In genomic region chr7:128687131-128687530, GRCh38 we compare ENCODE assay signal across 26 cellular contexts.
"Had no signal": no experiment of that assay in that cellular context is flagged by ENCODE, and none has a peak within 500 bp of the region (broad histone marks: within the 10 kb centered on the region; RNA-seq: fewer than 3 reads in every experiment).

No MANE protein-coding gene starts in this region.

- H3K4me1 ChIP-seq: colonic mucosa, foreskin keratinocyte, heart right ventricle, left lung, prostate gland, right atrium auricular region, spleen, tibial nerve, upper lobe of right lung, uterus had no signal

- H3K27ac ChIP-seq: colonic mucosa, epithelial cell of prostate, foreskin keratinocyte, heart right ventricle, left lung, prostate gland, right atrium auricular region, skin epidermis, spleen, thoracic aorta, tibial nerve, upper lobe of right lung, uterus had no signal

- H3K4me3 ChIP-seq: colonic mucosa, heart right ventricle, left lung, mucosa of descending colon, prostate gland, right atrium auricular region, skin epidermis, spleen, thoracic aorta, tibial nerve, upper lobe of right lung, uterus had no signal

- DNase-seq: colonic mucosa; effector CD8-positive, alpha-beta T cell; endodermal cell; foreskin keratinocyte; glutamatergic neuron; heart right ventricle; hippocampal formation; left cardiac atrium; left lung; mesenchymal stem cell; mucosa of descending colon; naive thymus-derived CD8-positive, alpha-beta T cell; nephron progenitor cell; nucleus accumbens; spleen; stimulated activated naive B cell treated with anti-CD40 and anti-IgM and Interleukin-4, amounts not matched to agents 10 μg/mL and 1 μg/mL and 100 μg/mL, for 72 hours; upper lobe of right lung; uterus had no signal

- H3K9me3 ChIP-seq: colonic mucosa, heart right ventricle, left lung, mucosa of descending colon, prostate gland, right atrium auricular region, spleen, thoracic aorta, tibial nerve, upper lobe of right lung, uterus had no signal

- H3K36me3 ChIP-seq: colonic mucosa, left lung, prostate gland, thoracic aorta, upper lobe of right lung, uterus had no signal

- H3K27me3 ChIP-seq: colonic mucosa, foreskin keratinocyte, heart right ventricle, left lung, right atrium auricular region, spleen, tibial nerve, upper lobe of right lung, uterus had no signal

- ATAC-seq: esophagus mucosa; foreskin keratinocyte; heart right ventricle; left cardiac atrium; left lung; mucosa of descending colon; naive thymus-derived CD8-positive, alpha-beta T cell; sciatic nerve; stimulated activated naive B cell treated with anti-CD40 and anti-IgM and Interleukin-4, amounts not matched to agents 10 μg/mL and 1 μg/mL and 100 μg/mL, for 72 hours; upper lobe of right lung had no signal
